In genomic region chr21:36229181-36229580, GRCh38 we compare ENCODE assay signal across 1 cellular context.
TF ChIP-seq lines count a peak whose summit lies in the region.

No MANE protein-coding gene starts in this region.

TF ChIP-seq in HepG2, 621 proteins besides CTCF, POLR2A, EP300 and RAD21 (continued from another document):
- TF ChIP-seq UBTF (CRISPR knock-in tag; IDR thresholded peaks at IDR 0.05): no peak
- no peak for TF ChIP-seq DNMT3B (CRISPR knock-in tag; conservative IDR thresholded peaks at IDR 0.05)
- TF ChIP-seq NCOA1 (CRISPR knock-in tag; IDR thresholded peaks at IDR 0.05): no peak
- no peak for TF ChIP-seq HNRNPK (IDR thresholded peaks at IDR 0.05; ENCODE audit: low read depth, low read length, poor library complexity, severe bottlenecking)
- no peak for TF ChIP-seq RFX5 (IDR thresholded peaks at IDR 0.05; ENCODE audit: low read depth, low read length)
